ENCODE assay signal across 1 cellular context in the genomic region with DNA sequence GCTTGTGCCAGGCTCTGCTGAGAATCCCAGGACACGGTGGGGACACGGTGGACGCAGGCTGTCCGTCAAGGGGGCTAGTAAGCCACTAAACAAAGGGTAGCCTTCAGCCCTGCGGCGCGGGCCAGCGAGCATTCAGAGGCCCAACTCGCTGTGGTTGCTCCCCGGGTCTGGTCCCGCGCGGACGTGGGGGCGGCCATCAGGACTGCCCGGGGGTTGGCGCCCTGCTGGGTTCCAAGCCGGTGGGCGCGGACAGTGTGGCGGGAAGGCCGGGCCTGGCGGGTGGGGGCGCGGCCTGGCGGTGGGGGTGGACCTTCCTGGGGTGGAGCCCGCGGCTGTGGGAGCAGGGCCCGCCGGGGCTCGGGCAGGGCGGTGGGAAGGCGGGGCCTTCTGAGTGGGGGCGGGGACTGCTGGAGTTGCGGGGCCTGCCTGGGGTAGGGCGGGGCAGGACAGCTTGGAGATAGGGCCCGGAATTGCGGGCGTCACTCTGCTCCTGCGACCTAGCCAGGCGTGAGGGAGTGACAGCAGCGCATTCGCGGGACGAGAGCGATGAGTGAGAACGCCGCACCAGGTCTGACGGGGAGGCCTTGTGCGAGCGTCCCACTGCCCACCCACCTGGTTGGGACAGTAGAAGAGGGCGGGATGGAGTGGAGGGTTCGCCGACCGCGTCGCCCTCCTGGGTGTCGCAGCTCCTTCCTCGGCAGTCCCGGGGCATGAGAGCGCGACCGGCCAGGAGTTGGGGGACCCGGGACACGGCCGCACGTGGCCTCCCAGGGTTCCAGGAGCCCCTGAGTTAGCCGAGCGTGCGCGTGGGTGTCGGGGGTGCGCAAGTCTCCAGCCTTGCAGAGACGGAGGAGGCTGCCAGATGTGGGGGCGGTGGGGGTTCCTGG.
A peak's percentile ranks its signal among the peaks of the same experiment; 100 is the strongest.
TF ChIP-seq lines count a peak whose summit lies in the region.

A gene with protein sequence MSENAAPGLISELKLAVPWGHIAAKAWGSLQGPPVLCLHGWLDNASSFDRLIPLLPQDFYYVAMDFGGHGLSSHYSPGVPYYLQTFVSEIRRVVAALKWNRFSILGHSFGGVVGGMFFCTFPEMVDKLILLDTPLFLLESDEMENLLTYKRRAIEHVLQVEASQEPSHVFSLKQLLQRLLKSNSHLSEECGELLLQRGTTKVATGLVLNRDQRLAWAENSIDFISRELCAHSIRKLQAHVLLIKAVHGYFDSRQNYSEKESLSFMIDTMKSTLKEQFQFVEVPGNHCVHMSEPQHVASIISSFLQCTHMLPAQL (plus strand): TSS at position 482 of the 887 bp plus-strand sequence. CDS start 65 bp downstream, at position 547.

TF ChIP-seq in K562, 482 proteins besides CTCF, POLR2A, EP300 and RAD21 (continued from another document and continues in another):
- TF ChIP-seq, protein P1, sequence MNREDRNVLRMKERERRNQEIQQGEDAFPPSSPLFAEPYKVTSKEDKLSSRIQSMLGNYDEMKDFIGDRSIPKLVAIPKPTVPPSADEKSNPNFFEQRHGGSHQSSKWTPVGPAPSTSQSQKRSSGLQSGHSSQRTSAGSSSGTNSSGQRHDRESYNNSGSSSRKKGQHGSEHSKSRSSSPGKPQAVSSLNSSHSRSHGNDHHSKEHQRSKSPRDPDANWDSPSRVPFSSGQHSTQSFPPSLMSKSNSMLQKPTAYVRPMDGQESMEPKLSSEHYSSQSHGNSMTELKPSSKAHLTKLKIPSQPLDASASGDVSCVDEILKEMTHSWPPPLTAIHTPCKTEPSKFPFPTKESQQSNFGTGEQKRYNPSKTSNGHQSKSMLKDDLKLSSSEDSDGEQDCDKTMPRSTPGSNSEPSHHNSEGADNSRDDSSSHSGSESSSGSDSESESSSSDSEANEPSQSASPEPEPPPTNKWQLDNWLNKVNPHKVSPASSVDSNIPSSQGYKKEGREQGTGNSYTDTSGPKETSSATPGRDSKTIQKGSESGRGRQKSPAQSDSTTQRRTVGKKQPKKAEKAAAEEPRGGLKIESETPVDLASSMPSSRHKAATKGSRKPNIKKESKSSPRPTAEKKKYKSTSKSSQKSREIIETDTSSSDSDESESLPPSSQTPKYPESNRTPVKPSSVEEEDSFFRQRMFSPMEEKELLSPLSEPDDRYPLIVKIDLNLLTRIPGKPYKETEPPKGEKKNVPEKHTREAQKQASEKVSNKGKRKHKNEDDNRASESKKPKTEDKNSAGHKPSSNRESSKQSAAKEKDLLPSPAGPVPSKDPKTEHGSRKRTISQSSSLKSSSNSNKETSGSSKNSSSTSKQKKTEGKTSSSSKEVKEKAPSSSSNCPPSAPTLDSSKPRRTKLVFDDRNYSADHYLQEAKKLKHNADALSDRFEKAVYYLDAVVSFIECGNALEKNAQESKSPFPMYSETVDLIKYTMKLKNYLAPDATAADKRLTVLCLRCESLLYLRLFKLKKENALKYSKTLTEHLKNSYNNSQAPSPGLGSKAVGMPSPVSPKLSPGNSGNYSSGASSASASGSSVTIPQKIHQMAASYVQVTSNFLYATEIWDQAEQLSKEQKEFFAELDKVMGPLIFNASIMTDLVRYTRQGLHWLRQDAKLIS (CRISPR knock-in tag; IDR thresholded peaks at IDR 0.05) = 0 out of 2 replicates have a peak, but pooled peaks have one; percentile 40
- peak; percentile 59 for TF ChIP-seq POLR2B (IDR thresholded peaks at IDR 0.05; ENCODE audit: low read depth, partially characterized antibody)
- TF ChIP-seq, protein P2, sequence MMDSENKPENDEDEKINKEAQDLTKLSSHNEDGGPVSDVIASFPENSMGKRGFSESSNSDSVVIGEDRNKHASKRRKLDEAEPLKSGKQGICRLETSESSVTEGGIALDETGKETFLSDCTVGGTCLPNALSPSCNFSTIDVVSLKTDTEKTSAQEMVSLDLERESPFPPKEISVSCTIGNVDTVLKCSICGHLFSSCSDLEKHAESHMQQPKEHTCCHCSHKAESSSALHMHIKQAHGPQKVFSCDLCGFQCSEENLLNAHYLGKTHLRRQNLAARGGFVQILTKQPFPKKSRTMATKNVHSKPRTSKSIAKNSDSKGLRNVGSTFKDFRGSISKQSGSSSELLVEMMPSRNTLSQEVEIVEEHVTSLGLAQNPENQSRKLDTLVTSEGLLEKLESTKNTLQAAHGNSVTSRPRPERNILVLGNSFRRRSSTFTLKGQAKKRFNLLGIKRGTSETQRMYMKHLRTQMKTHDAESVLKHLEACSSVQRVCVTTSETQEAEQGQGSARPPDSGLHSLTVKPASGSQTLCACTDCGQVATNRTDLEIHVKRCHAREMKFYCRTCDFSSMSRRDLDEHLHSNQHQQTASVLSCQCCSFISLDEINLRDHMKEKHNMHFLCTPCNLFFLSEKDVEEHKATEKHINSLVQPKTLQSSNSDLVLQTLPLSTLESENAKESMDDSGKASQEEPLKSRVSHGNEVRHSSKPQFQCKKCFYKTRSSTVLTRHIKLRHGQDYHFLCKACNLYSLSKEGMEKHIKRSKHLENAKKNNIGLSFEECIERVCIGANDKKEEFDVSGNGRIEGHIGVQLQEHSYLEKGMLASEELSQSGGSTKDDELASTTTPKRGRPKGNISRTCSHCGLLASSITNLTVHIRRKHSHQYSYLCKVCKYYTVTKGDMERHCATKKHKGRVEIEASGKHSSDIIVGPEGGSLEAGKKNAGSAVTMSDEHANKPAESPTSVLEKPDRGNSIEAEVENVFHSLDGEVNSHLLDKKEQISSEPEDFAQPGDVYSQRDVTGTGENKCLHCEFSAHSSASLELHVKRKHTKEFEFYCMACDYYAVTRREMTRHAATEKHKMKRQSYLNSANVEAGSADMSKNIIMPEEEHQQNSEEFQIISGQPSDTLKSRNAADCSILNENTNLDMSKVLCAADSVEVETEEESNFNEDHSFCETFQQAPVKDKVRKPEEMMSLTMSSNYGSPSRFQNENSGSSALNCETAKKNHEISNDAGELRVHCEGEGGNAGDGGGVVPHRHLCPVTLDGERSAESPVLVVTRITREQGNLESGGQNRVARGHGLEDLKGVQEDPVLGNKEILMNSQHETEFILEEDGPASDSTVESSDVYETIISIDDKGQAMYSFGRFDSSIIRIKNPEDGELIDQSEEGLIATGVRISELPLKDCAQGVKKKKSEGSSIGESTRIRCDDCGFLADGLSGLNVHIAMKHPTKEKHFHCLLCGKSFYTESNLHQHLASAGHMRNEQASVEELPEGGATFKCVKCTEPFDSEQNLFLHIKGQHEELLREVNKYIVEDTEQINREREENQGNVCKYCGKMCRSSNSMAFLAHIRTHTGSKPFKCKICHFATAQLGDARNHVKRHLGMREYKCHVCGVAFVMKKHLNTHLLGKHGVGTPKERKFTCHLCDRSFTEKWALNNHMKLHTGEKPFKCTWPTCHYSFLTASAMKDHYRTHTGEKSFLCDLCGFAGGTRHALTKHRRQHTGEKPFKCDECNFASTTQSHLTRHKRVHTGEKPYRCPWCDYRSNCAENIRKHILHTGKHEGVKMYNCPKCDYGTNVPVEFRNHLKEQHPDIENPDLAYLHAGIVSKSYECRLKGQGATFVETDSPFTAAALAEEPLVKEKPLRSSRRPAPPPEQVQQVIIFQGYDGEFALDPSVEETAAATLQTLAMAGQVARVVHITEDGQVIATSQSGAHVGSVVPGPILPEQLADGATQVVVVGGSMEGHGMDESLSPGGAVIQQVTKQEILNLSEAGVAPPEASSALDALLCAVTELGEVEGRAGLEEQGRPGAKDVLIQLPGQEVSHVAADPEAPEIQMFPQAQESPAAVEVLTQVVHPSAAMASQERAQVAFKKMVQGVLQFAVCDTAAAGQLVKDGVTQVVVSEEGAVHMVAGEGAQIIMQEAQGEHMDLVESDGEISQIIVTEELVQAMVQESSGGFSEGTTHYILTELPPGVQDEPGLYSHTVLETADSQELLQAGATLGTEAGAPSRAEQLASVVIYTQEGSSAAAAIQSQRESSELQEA (IDR thresholded peaks at IDR 0.05; ENCODE audit: low read depth) = no peak
- TF ChIP-seq PCBP1 (IDR thresholded peaks at IDR 0.05; ENCODE audit: low read depth, low read length, poor library complexity, severe bottlenecking) = peak; percentile 23
- TF ChIP-seq TBP (optimal IDR thresholded peaks at IDR 0.05; ENCODE audit: low read depth, low read length) = peak; percentile 88
- no peak for TF ChIP-seq JUN (IDR thresholded peaks at IDR 0.05; ENCODE audit: borderline replicate concordance, low read depth, low read length)
- TF ChIP-seq JUN (CRISPR knock-in tag; IDR thresholded peaks at IDR 0.05; ENCODE audit: borderline replicate concordance) = no peak
- 0 out of 4 replicates have a peak, but pooled peaks of 1 of the 2 experiments have one; percentile 19 for TF ChIP-seq NONO (IDR thresholded peaks at IDR 0.05; ENCODE audit: low read depth in 2 of 2, low read length in 1 of 2)
- peak in 1 of 2 experiments; percentile 56; a peak in 1 of 4 replicates for TF ChIP-seq SIN3A (IDR thresholded peaks at IDR 0.05; ENCODE audit: borderline replicate concordance in 2 of 2, control insufficient read depth in 1 of 2, low read depth in 2 of 2, low read length in 2 of 2)
- TF ChIP-seq KDM5B (IDR thresholded peaks at IDR 0.05; ENCODE audit: insufficient replicate concordance, low read depth, low read length) = peak; percentile 73
- TF ChIP-seq RB1 (IDR thresholded peaks at IDR 0.05; ENCODE audit: low read depth) = peak; percentile 58; the same call in 1 of the 2 replicates
- peak; percentile 60; the same call in 1 of the 2 replicates for TF ChIP-seq POLR2AphosphoS5 (IDR thresholded peaks at IDR 0.05; ENCODE audit: control insufficient read depth, insufficient read depth, low read depth, low read length)
- TF ChIP-seq, protein P3, sequence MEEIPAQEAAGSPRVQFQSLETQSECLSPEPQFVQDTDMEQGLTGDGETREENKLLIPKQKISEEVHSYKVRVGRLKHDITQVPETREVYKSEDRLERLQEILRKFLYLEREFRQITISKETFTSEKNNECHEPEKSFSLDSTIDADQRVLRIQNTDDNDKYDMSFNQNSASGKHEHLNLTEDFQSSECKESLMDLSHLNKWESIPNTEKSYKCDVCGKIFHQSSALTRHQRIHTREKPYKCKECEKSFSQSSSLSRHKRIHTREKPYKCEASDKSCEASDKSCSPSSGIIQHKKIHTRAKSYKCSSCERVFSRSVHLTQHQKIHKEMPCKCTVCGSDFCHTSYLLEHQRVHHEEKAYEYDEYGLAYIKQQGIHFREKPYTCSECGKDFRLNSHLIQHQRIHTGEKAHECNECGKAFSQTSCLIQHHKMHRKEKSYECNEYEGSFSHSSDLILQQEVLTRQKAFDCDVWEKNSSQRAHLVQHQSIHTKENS (CRISPR knock-in tag; IDR thresholded peaks at IDR 0.05) = no peak
- no peak for TF ChIP-seq ZNF197 (CRISPR knock-in tag; IDR thresholded peaks at IDR 0.05; ENCODE audit: low read depth)
- TF ChIP-seq GABPA (tag; conservative IDR thresholded peaks at IDR 0.05; ENCODE audit: low read depth) = no peak
- TF ChIP-seq NRF1 (conservative IDR thresholded peaks at IDR 0.05 in 1 of 2, IDR thresholded peaks at IDR 0.05 in 1 of 2) = peak; percentile 68 to 73
- TF ChIP-seq, protein P4, sequence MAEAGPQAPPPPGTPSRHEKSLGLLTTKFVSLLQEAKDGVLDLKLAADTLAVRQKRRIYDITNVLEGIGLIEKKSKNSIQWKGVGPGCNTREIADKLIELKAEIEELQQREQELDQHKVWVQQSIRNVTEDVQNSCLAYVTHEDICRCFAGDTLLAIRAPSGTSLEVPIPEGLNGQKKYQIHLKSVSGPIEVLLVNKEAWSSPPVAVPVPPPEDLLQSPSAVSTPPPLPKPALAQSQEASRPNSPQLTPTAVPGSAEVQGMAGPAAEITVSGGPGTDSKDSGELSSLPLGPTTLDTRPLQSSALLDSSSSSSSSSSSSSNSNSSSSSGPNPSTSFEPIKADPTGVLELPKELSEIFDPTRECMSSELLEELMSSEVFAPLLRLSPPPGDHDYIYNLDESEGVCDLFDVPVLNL (CRISPR knock-in tag; IDR thresholded peaks at IDR 0.05; ENCODE audit: low read depth) = no peak
- peak; percentile 19; the same call in 1 of the 2 replicates for TF ChIP-seq JUND (IDR thresholded peaks at IDR 0.05; ENCODE audit: borderline replicate concordance, low read depth, low read length)
- TF ChIP-seq JUND (tag; IDR thresholded peaks at IDR 0.05; ENCODE audit: borderline replicate concordance, low read depth, low read length) = no peak; the same call in 2 of the 3 replicates
- peak; percentile 86 for TF ChIP-seq RBFOX2 (IDR thresholded peaks at IDR 0.05; ENCODE audit: low read depth, low read length)
- TF ChIP-seq, protein P5, sequence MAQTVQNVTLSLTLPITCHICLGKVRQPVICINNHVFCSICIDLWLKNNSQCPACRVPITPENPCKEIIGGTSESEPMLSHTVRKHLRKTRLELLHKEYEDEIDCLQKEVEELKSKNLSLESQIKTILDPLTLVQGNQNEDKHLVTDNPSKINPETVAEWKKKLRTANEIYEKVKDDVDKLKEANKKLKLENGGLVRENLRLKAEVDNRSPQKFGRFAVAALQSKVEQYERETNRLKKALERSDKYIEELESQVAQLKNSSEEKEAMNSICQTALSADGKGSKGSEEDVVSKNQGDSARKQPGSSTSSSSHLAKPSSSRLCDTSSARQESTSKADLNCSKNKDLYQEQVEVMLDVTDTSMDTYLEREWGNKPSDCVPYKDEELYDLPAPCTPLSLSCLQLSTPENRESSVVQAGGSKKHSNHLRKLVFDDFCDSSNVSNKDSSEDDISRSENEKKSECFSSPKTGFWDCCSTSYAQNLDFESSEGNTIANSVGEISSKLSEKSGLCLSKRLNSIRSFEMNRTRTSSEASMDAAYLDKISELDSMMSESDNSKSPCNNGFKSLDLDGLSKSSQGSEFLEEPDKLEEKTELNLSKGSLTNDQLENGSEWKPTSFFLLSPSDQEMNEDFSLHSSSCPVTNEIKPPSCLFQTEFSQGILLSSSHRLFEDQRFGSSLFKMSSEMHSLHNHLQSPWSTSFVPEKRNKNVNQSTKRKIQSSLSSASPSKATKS (CRISPR knock-in tag; IDR thresholded peaks at IDR 0.05) = no peak
- TF ChIP-seq POLR2AphosphoS2 (IDR thresholded peaks at IDR 0.05; ENCODE audit: low read length) = no peak
- no peak for TF ChIP-seq FOSL1 (tag; conservative IDR thresholded peaks at IDR 0.05)
- TF ChIP-seq, protein P6, sequence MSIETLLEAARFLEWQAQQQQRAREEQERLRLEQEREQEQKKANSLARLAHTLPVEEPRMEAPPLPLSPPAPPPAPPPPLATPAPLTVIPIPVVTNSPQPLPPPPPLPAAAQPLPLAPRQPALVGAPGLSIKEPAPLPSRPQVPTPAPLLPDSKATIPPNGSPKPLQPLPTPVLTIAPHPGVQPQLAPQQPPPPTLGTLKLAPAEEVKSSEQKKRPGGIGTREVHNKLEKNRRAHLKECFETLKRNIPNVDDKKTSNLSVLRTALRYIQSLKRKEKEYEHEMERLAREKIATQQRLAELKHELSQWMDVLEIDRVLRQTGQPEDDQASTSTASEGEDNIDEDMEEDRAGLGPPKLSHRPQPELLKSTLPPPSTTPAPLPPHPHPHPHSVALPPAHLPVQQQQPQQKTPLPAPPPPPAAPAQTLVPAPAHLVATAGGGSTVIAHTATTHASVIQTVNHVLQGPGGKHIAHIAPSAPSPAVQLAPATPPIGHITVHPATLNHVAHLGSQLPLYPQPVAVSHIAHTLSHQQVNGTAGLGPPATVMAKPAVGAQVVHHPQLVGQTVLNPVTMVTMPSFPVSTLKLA (conservative IDR thresholded peaks at IDR 0.05) = peak; percentile 36 to 72; a peak in 3 of 4 replicates
- peak in 1 of 2 experiments; percentile 64; a peak in 2 of 4 replicates for TF ChIP-seq HDAC1 (IDR thresholded peaks at IDR 0.05)
